In genomic region chr1:38173157-38173831, GRCh38 we compare ENCODE assay signal across 12 cellular contexts.
DNase-seq lines count a peak whose midpoint lies in the region; ATAC-seq and TF ChIP-seq lines count a peak whose summit lies in the region.
"Had no signal": no experiment of that assay in that cellular context is flagged by ENCODE, and none has a peak within 500 bp of the region (broad histone marks: within the 10 kb centered on the region; RNA-seq: fewer than 3 reads in every experiment).

No MANE protein-coding gene starts in this region.

- DNase-seq in GM06990 (ENCODE audit: extremely low read depth, insufficient read length): peak; percentile 69
- DNase-seq in activated B cell treated with CpG ODN at 0.5 μM for 24 hours: no peak
- DNase-seq in erythroblast (lab: John Stamatoyannopoulos, UW): no peak
- DNase-seq in omental fat pad (ENCODE audit: low spot score): no peak
- no peak for DNase-seq in DMS114 treated with DMSO at 0.1 percent for 48 hours (lab: John Stamatoyannopoulos, UW; ENCODE audit: unreplicated experiment)
- DNase-seq: activated effector memory CD4-positive, alpha-beta T cell treated with anti-CD3 and anti-CD28 coated beads, Interleukin-2, amount 50 U/mL, for 16 hours; NCI-H1048; stimulated activated CD4-positive, alpha-beta T cell treated with anti-CD3 and anti-CD28 coated beads, Interleukin-2, amount 100 ng/mL, for 24 hours; T-helper 17 cell had no signal

- ATAC-seq in GM19025 (IDR thresholded peaks at IDR 0.05; ENCODE audit: low read depth, unreplicated experiment) (peak; percentile 50), HG03095 (IDR thresholded peaks at IDR 0.05; ENCODE audit: unreplicated experiment) (peak; percentile 61), activated B cell treated with CpG ODN at 0.5 μM for 24 hours (ENCODE audit: low read depth) (peak; percentile 80), omental fat pad (ENCODE audit: low FRiP score) (no peak), GM21360 (IDR thresholded peaks at IDR 0.05; ENCODE audit: unreplicated experiment) (no peak)
- ATAC-seq: T-helper 17 cell had no signal

- TF ChIP-seq POLR2A in erythroblast (IDR thresholded peaks at IDR 0.05; ENCODE audit: low read length): no peak

- CTCF ChIA-PET in activated B cell treated with CpG ODN at 0.5 μM for 24 hours (lab: Charles Lee): interaction anchor here (0.9 to 2.3 kb wide), 6 partner anchors 9 to 302 kb away, joined by 3 to 9 read pairs (median 4); no protein-coding TSS in a partner anchor

- H3K27me3 Mint-ChIP-seq in activated B cell treated with CpG ODN at 0.5 μM for 24 hours: no peaks in the 10 kb centered on the region

- TF ChIP-seq CTCF in GM06990 (IDR thresholded peaks at IDR 0.05; ENCODE audit: insufficient read depth, low read length, poor library complexity, severe bottlenecking) (no peak), activated B cell treated with CpG ODN at 0.5 μM for 24 hours (IDR thresholded peaks at IDR 0.05) (no peak), omental fat pad (IDR thresholded peaks at IDR 0.05) (no peak)

- H3K4me3 ChIP-seq in GM06990 (replicated peaks; ENCODE audit: low read depth, low read length): no peak overlapping the region

- POLR2A ChIA-PET in activated B cell treated with CpG ODN at 0.5 μM for 24 hours (lab: Charles Lee): interaction anchor here (0.6 to 4.6 kb wide), 13 partner anchors 12 to 386 kb away, joined by 3 to 56 read pairs (median 4); partner anchors contain the start of genes C1orf122, POU3F1 and YRDC

- no peaks in the 10 kb centered on the region for H3K27me3 ChIP-seq in GM06990 (replicated peaks; ENCODE audit: control insufficient read depth, insufficient read depth, low read length)

- intact Hi-C loops in activated B cell treated with CpG ODN at 0.5 μM for 24 hours (cut with micrococcal nuclease): loop anchor here (1.0 to 5.0 kb wide), 5 partner anchors 20 to 414 kb away; no protein-coding TSS in a partner anchor

- H3K36me3 ChIP-seq in GM06990 (ENCODE audit: control insufficient read depth, insufficient read depth, low read length): no peaks in the 10 kb centered on the region

- peak overlapping the region; percentile 93 for H3K27ac Mint-ChIP-seq in activated B cell treated with CpG ODN at 0.5 μM for 24 hours
- H3K27ac Mint-ChIP-seq: T-helper 17 cell had no signal

- H3K9me3 Mint-ChIP-seq in activated B cell treated with CpG ODN at 0.5 μM for 24 hours: no peaks in the 10 kb centered on the region

- H3K4me1 Mint-ChIP-seq in activated B cell treated with CpG ODN at 0.5 μM for 24 hours: peaks cover 37% of the 10 kb centered on the region
- H3K4me1 Mint-ChIP-seq: T-helper 17 cell had no signal

- no peaks in the 10 kb centered on the region for H3K36me3 Mint-ChIP-seq in activated B cell treated with CpG ODN at 0.5 μM for 24 hours (ENCODE audit: low read depth)

- H3K4me3 Mint-ChIP-seq in activated B cell treated with CpG ODN at 0.5 μM for 24 hours: peak overlapping the region; percentile 68
- H3K4me3 Mint-ChIP-seq: T-helper 17 cell had no signal

Comparison
In these comparisons a context has a peak if more than half of its experiments do, and no peak if none do; other contexts are left out.
1. ATAC-seq: peak in GM19025 (single experiment), HG03095 (single experiment) and activated B cell treated with CpG ODN at 0.5 μM for 24 hours (single experiment); none in omental fat pad (single experiment) and GM21360 (single experiment).